21 cellular contexts compared by ENCODE assay signal in the genomic region with DNA sequence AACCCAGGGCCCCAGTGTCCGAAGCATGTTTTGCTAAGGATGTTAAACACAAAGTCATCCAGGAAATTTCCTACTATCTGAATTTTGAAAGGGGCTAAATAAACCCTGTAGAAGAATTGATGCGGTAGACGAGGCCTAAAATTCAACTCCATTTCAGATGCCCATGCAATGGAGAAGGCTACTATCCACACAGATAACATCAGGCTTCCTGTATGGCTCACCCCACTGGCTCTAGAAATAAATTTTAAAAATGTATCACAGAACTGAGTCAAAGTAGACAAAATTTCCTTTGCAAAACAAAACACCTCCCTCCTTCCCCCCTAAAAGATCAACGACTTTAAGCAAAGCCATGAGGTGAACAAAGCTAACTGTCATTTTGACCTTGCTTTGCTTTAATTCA.
"Had no signal": no experiment of that assay in that cellular context is flagged by ENCODE, and none has a peak within 500 bp of the region (broad histone marks: within the 10 kb centered on the region; RNA-seq: fewer than 3 reads in every experiment).

No MANE protein-coding gene starts in this region.

- H3K4me1 ChIP-seq: esophagus muscularis mucosa, gastroesophageal sphincter, left ventricle myocardium inferior, lower lobe of right lung, right atrium auricular region, sigmoid colon, transverse colon had no signal

- H3K9me3 ChIP-seq: esophagus muscularis mucosa, gastroesophageal sphincter, left ventricle myocardium inferior, lower lobe of right lung, right atrium auricular region, sigmoid colon, stomach, thoracic aorta, transverse colon had no signal

- H3K4me3 ChIP-seq: coronary artery, esophagus muscularis mucosa, gastroesophageal sphincter, left ventricle myocardium inferior, lower lobe of right lung, right atrium auricular region, sigmoid colon, skin epidermis, stomach, thoracic aorta, transverse colon had no signal

- ATAC-seq: gastroesophageal sphincter, lower lobe of right lung had no signal

- H3K36me3 ChIP-seq: esophagus muscularis mucosa, gastroesophageal sphincter, left ventricle myocardium inferior, lower lobe of right lung, right atrium auricular region, stomach, thoracic aorta, transverse colon had no signal

- DNase-seq: central memory CD4-positive, alpha-beta T cell; glutamatergic neuron; immature natural killer cell; left ventricle myocardium inferior; lower lobe of right lung; mesenchymal stem cell; naive B cell; posterior cingulate gyrus; sigmoid colon; stimulated activated CD4-positive, alpha-beta T cell treated with anti-CD3 and anti-CD28 coated beads, Interleukin-2, amount 100 ng/mL, for 24 hours; stimulated activated naive CD4-positive, alpha-beta T cell; stomach; substantia nigra; transverse colon had no signal

- H3K27me3 ChIP-seq: esophagus muscularis mucosa, gastroesophageal sphincter, right atrium auricular region, sigmoid colon, stomach, transverse colon had no signal

- H3K27ac ChIP-seq: coronary artery, epithelial cell of prostate, esophagus muscularis mucosa, gastroesophageal sphincter, left ventricle myocardium inferior, lower lobe of right lung, right atrium auricular region, sigmoid colon, stomach, thoracic aorta, transverse colon had no signal
